ENCODE assay signal across 1 cellular context in genomic region chr5:180390441-180391190, GRCh38.
TF ChIP-seq lines count a peak whose summit lies in the region.

No MANE protein-coding gene starts in this region.

TF ChIP-seq in WTC11, 78 proteins besides CTCF, POLR2A, EP300 and RAD21 (continued from another document):
- TF ChIP-seq USF1 (CRISPR knock-in tag; IDR thresholded peaks at IDR 0.05) (no peak), ZNF671 (CRISPR knock-in tag; IDR thresholded peaks at IDR 0.05) (no peak), KAT7 (CRISPR knock-in tag; IDR thresholded peaks at IDR 0.05; ENCODE audit: borderline replicate concordance) (no peak), ZNF219 (CRISPR knock-in tag; IDR thresholded peaks at IDR 0.05; ENCODE audit: borderline replicate concordance) (no peak)
- TF ChIP-seq, protein P1, sequence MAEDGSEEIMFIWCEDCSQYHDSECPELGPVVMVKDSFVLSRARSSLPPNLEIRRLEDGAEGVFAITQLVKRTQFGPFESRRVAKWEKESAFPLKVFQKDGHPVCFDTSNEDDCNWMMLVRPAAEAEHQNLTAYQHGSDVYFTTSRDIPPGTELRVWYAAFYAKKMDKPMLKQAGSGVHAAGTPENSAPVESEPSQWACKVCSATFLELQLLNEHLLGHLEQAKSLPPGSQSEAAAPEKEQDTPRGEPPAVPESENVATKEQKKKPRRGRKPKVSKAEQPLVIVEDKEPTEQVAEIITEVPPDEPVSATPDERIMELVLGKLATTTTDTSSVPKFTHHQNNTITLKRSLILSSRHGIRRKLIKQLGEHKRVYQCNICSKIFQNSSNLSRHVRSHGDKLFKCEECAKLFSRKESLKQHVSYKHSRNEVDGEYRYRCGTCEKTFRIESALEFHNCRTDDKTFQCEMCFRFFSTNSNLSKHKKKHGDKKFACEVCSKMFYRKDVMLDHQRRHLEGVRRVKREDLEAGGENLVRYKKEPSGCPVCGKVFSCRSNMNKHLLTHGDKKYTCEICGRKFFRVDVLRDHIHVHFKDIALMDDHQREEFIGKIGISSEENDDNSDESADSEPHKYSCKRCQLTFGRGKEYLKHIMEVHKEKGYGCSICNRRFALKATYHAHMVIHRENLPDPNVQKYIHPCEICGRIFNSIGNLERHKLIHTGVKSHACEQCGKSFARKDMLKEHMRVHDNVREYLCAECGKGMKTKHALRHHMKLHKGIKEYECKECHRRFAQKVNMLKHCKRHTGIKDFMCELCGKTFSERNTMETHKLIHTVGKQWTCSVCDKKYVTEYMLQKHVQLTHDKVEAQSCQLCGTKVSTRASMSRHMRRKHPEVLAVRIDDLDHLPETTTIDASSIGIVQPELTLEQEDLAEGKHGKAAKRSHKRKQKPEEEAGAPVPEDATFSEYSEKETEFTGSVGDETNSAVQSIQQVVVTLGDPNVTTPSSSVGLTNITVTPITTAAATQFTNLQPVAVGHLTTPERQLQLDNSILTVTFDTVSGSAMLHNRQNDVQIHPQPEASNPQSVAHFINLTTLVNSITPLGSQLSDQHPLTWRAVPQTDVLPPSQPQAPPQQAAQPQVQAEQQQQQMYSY (CRISPR knock-in tag; IDR thresholded peaks at IDR 0.05): no peak
